ENCODE assay signal across 8 cellular contexts in genomic region chr2:207149253-207150213, GRCh38. TPM values are rescaled to one million over a fixed set of nuclear protein-coding genes. Genes with fewer than 3 reads are reported as not detected.
DNase-seq lines count a peak whose midpoint lies in the region; ATAC-seq, FAIRE-seq and TF ChIP-seq lines count a peak whose summit lies in the region.

No MANE protein-coding gene starts in this region.

- H3K4me3 ChIP-seq in heart right ventricle (no peak overlapping the region), small intestine (ENCODE audit: low read depth in 1 of 2, low read length in 2 of 2) (no peak overlapping the region)

- CTCF ChIA-PET in activated CD8-positive, alpha-beta memory T cell treated with anti-CD3 and anti-CD28 coated beads, Interleukin-2, amount 10 ng/mL, durations not matched to agents 7 days and 5 days (lab: Charles Lee): no interaction called here

- WGBS in heart right ventricle, 2 donors: 38 to 46% methylated on average over 6 of the region's 6 CpGs
- whole genome bisulfite sequencing in small intestine, 3 donors: 70 to 85% (median 79%) methylated on average over 6 of the region's 6 CpGs

- TF ChIP-seq POLR2A in GM18505 (IDR thresholded peaks at IDR 0.05; ENCODE audit: borderline replicate concordance, extremely low read depth, insufficient read depth, insufficient read length): no peak

- H3K9me3 ChIP-seq in heart right ventricle: no peaks in the 10 kb centered on the region
- H3K9me3 ChIP-seq in small intestine (ENCODE audit: control insufficient read depth, low read depth): no peaks in the 10 kb centered on the region

- no peaks in the 10 kb centered on the region for H3K9me3 Mint-ChIP-seq in activated CD8-positive, alpha-beta memory T cell treated with anti-CD3 and anti-CD28 coated beads, Interleukin-2, amount 10 ng/mL, durations not matched to agents 7 days and 5 days (ENCODE audit: low read depth)

- H3K4me1 Mint-ChIP-seq in activated CD8-positive, alpha-beta memory T cell treated with anti-CD3 and anti-CD28 coated beads, Interleukin-2, amount 10 ng/mL, durations not matched to agents 7 days and 5 days: peaks cover 13% of the 10 kb centered on the region

- no peak overlapping the region for H3K4me3 Mint-ChIP-seq in activated CD8-positive, alpha-beta memory T cell treated with anti-CD3 and anti-CD28 coated beads, Interleukin-2, amount 10 ng/mL, durations not matched to agents 7 days and 5 days

- H3K27ac ChIP-seq in heart right ventricle: peak overlapping the region in 8 of 10 donors; percentile 20 to 100 (median 53)
- peak overlapping the region in 1 of 2 donors; percentile 14 for H3K27ac ChIP-seq in small intestine (ENCODE audit: low read depth in 1 of 2, low read length in 1 of 2)

- H3K27me3 Mint-ChIP-seq in activated CD8-positive, alpha-beta memory T cell treated with anti-CD3 and anti-CD28 coated beads, Interleukin-2, amount 10 ng/mL, durations not matched to agents 7 days and 5 days: peaks cover 37% of the 10 kb centered on the region

- H3K36me3 Mint-ChIP-seq in activated CD8-positive, alpha-beta memory T cell treated with anti-CD3 and anti-CD28 coated beads, Interleukin-2, amount 10 ng/mL, durations not matched to agents 7 days and 5 days: peaks cover 4% of the 10 kb centered on the region

- H3K27ac Mint-ChIP-seq in activated CD8-positive, alpha-beta memory T cell treated with anti-CD3 and anti-CD28 coated beads, Interleukin-2, amount 10 ng/mL, durations not matched to agents 7 days and 5 days: no peak overlapping the region

- no peak for TF ChIP-seq CTCF in heart right ventricle (IDR thresholded peaks at IDR 0.05)

- H3K36me3 ChIP-seq in heart right ventricle (peaks cover 0 to 17% (median 0%) of the 10 kb centered on the region in 9 donors), small intestine (ENCODE audit: control insufficient read depth in 2 of 2, insufficient read depth in 2 of 2, low read length in 2 of 2) (peaks cover 0 to 3% of the 10 kb centered on the region in 2 donors)

- no peak for FAIRE-seq in small intestine (lab: Jason Lieb, UNC)

- no peaks in the 10 kb centered on the region for H3K27me3 ChIP-seq in heart right ventricle
- no peaks in the 10 kb centered on the region for H3K27me3 ChIP-seq in small intestine (ENCODE audit: control insufficient read depth in 2 of 2, insufficient read depth in 2 of 2, low read length in 2 of 2)

- ATAC-seq in GM18505 (IDR thresholded peaks at IDR 0.05; ENCODE audit: unreplicated experiment) (peak; percentile 77), GM21786 (IDR thresholded peaks at IDR 0.05; ENCODE audit: unreplicated experiment) (peak; percentile 91), heart right ventricle (peak; percentile 43 to 87 (median 76)), GM21526 (IDR thresholded peaks at IDR 0.05; ENCODE audit: low FRiP score, unreplicated experiment) (no peak)
- ATAC-seq in activated CD8-positive, alpha-beta memory T cell treated with anti-CD3 and anti-CD28 coated beads, Interleukin-2, amount 10 ng/mL, durations not matched to agents 7 days and 5 days: no peak

- peak; percentile 49 for DNase-seq in MV-4-11 (lab: John Stamatoyannopoulos, UW)
- DNase-seq in heart right ventricle: peak in 1 of 2 donors; percentile 30
- DNase-seq in small intestine: no peak
- DNase-seq in SW480 (ENCODE audit: low spot score): no peak
- no peak for DNase-seq in activated CD8-positive, alpha-beta memory T cell treated with anti-CD3 and anti-CD28 coated beads, Interleukin-2, amount 10 ng/mL, durations not matched to agents 7 days and 5 days

- intact Hi-C loops in heart right ventricle (cut with DNase I): loop anchor here in 2 of 10 donors (10.0 kb wide), 3 partner anchors 55 to 325 kb away; no protein-coding TSS in a partner anchor

- H3K4me1 ChIP-seq in heart right ventricle (peaks cover 27 to 100% (median 99%) of the 10 kb centered on the region in 9 donors), small intestine (ENCODE audit: control insufficient read depth in 2 of 2, insufficient read depth in 1 of 2, low read depth in 1 of 2, low read length in 1 of 2) (peaks cover 0 to 8% of the 10 kb centered on the region in 2 donors)

RNA-seq across cellular contexts. Expression of gene KLF7, which starts 16.2 kb away (rescaled TPM):
- 10 to 100 TPM; 21.8 to 51.8 (median 30.8) TPM for total RNA-seq in heart right ventricle
- polyA plus RNA-seq in heart right ventricle (1 to 10 TPM; 5.0 to 5.6 TPM), small intestine (1 to 10 TPM; 1.1 to 10.0 (median 8.1) TPM)
- 1 to 10 TPM; 4.7 to 6.8 TPM for total RNA-seq in activated CD8-positive, alpha-beta memory T cell treated with anti-CD3 and anti-CD28 coated beads, Interleukin-2, amount 10 ng/mL, durations not matched to agents 7 days and 5 days

Comparison
In these comparisons a context has a peak if more than half of its experiments do, and no peak if none do; other contexts are left out.
1. ATAC-seq: peak in GM18505 (single experiment), GM21786 (single experiment) and heart right ventricle (8 of 8); none in GM21526 (single experiment) and activated CD8-positive, alpha-beta memory T cell treated with anti-CD3 and anti-CD28 coated beads, Interleukin-2, amount 10 ng/mL, durations not matched to agents 7 days and 5 days (single experiment).